ENCODE assay signal across 9 cellular contexts in genomic region chr6:7479801-7480266, GRCh38.
DNase-seq lines count a peak whose midpoint lies in the region; TF ChIP-seq lines count a peak whose summit lies in the region.
"Had no signal": no experiment of that assay in that cellular context is flagged by ENCODE, and none has a peak within 500 bp of the region (broad histone marks: within the 10 kb centered on the region; RNA-seq: fewer than 3 reads in every experiment).

No MANE protein-coding gene starts in this region.

- H2BK12ac ChIP-seq in mesenchymal stem cell (ENCODE audit: low read length in 2 of 2): no peak overlapping the region

- no peak overlapping the region for H4K8ac ChIP-seq in mesenchymal stem cell (ENCODE audit: low read length)

- no peak overlapping the region for H3K27ac ChIP-seq in mesenchymal stem cell (ENCODE audit: low read length, poor library complexity, severe bottlenecking)

- no peak overlapping the region for H4K91ac ChIP-seq in mesenchymal stem cell (ENCODE audit: low read length)

- no peaks in the 10 kb centered on the region for H3K4me1 ChIP-seq in mesenchymal stem cell (ENCODE audit: control insufficient read depth, insufficient read depth, low read depth, low read length)

- WGBS in mesenchymal stem cell: 80% methylated on average over 12 of the region's 12 CpGs

- H3K9me3 ChIP-seq in mesenchymal stem cell (ENCODE audit: control insufficient read depth, low read length): no peaks in the 10 kb centered on the region

- no peak overlapping the region for H3K4me2 ChIP-seq in mesenchymal stem cell (ENCODE audit: low read length, poor library complexity, severe bottlenecking)

- no peak overlapping the region for H2BK15ac ChIP-seq in mesenchymal stem cell (ENCODE audit: low read depth, poor library complexity, severe bottlenecking)

- no peaks in the 10 kb centered on the region for H3K36me3 ChIP-seq in mesenchymal stem cell (ENCODE audit: control insufficient read depth in 1 of 2, insufficient read depth in 2 of 2, low read depth in 1 of 2, low read length in 2 of 2)

- H2BK120ac ChIP-seq in mesenchymal stem cell (ENCODE audit: low read depth, low read length): no peak overlapping the region

- peak; percentile 86 for DNase-seq in AG20443 (ENCODE audit: low spot score)
- DNase-seq in LoVo (ENCODE audit: low spot score): peak; percentile 92
- DNase-seq in choroid plexus epithelial cell (ENCODE audit: low read depth): peak; percentile 52
- peak; percentile 36 for DNase-seq in mesenchymal stem cell
- no peak for DNase-seq in effector CD8-positive, alpha-beta T cell (lab: John Stamatoyannopoulos, UW)
- DNase-seq in middle frontal gyrus (ENCODE audit: extremely low spot score, low spot score): no peak
- no peak for DNase-seq in NCI-H1436 (lab: John Stamatoyannopoulos, UW)
- no peak for DNase-seq in medulla oblongata (ENCODE audit: extremely low spot score)
- DNase-seq: activated CD8-positive, alpha-beta T cell treated with anti-CD3 and anti-CD28 coated beads for 36 hours had no signal

- no peak overlapping the region for H3K14ac ChIP-seq in mesenchymal stem cell (ENCODE audit: low read length in 2 of 2)

- no peak overlapping the region for H3K9ac ChIP-seq in mesenchymal stem cell (ENCODE audit: low read length)

- TF ChIP-seq CTCF in choroid plexus epithelial cell (conservative IDR thresholded peaks at IDR 0.05; ENCODE audit: low read depth, low read length): no peak

- H3K23ac ChIP-seq in mesenchymal stem cell (ENCODE audit: low read length in 2 of 2): no peak overlapping the region

- H3K4ac ChIP-seq in mesenchymal stem cell (ENCODE audit: low read depth in 1 of 2, low read length in 2 of 2): no peak overlapping the region

- H2AFZ ChIP-seq in mesenchymal stem cell (ENCODE audit: low read depth, low read length): no peak overlapping the region

- H3K27me3 ChIP-seq in mesenchymal stem cell (ENCODE audit: control insufficient read depth in 1 of 2, insufficient read depth in 1 of 2, low read length in 2 of 2): peaks cover 5 to 17% of the 10 kb centered on the region in 2 experiments

- no peak overlapping the region for H2BK5ac ChIP-seq in mesenchymal stem cell (ENCODE audit: low read depth, low read length, poor library complexity, severe bottlenecking)

- H3K4me3 ChIP-seq in choroid plexus epithelial cell (ENCODE audit: low read depth, low read length) (no peak overlapping the region), mesenchymal stem cell (ENCODE audit: insufficient read depth in 1 of 2, low read depth in 1 of 2, low read length in 2 of 2) (no peak overlapping the region)

- no peaks in the 10 kb centered on the region for H3K79me1 ChIP-seq in mesenchymal stem cell (replicated peaks; ENCODE audit: low read length, poor library complexity, severe bottlenecking)

- no peak overlapping the region for H2AK5ac ChIP-seq in mesenchymal stem cell (ENCODE audit: low read length, severe bottlenecking)

- no peak overlapping the region for H3K18ac ChIP-seq in mesenchymal stem cell (ENCODE audit: low read depth in 1 of 2, low read length in 2 of 2)

Comparison
In these comparisons a context has a peak if more than half of its experiments do, and no peak if none do; other contexts are left out.
1. DNase-seq: peak in AG20443 (single experiment), LoVo (single experiment), choroid plexus epithelial cell (single experiment) and mesenchymal stem cell (single experiment); none in effector CD8-positive, alpha-beta T cell (single experiment), middle frontal gyrus (single experiment), NCI-H1436 (single experiment) and medulla oblongata (single experiment).